Comparison of ENCODE assay signal across 9 cellular contexts in genomic region chr6:117919775-117920492, GRCh38. TPM values are rescaled to one million over a fixed set of nuclear protein-coding genes. Genes with fewer than 3 reads are reported as not detected.
DNase-seq lines count a peak whose midpoint lies in the region; ATAC-seq and TF ChIP-seq lines count a peak whose summit lies in the region.
"Had no signal": no experiment of that assay in that cellular context is flagged by ENCODE, and none has a peak within 500 bp of the region (broad histone marks: within the 10 kb centered on the region; RNA-seq: fewer than 3 reads in every experiment).

No MANE protein-coding gene starts in this region.

- H3K27me3 ChIP-seq in CD4-positive, alpha-beta T cell (ENCODE audit: control insufficient read depth, insufficient read depth, low read length): peaks cover 33% of the 10 kb centered on the region

- DNase-seq in GM03348 (ENCODE audit: low spot score): peak; percentile 13
- peak; percentile 27 for DNase-seq in SK-MEL-5 (ENCODE audit: low read depth, low spot score)
- peak; percentile 28 for DNase-seq in left ventricle myocardium superior
- DNase-seq in progenitor cell of endocrine pancreas (ENCODE audit: low spot score, unreplicated experiment): peak; percentile 27
- DNase-seq in CD4-positive, alpha-beta T cell: no peak
- no peak for DNase-seq in effector CD4-positive, alpha-beta T cell
- no peak for DNase-seq in SHP77 (lab: John Stamatoyannopoulos, UW)

- CTCF ChIA-PET in CD4-positive, alpha-beta T cell (lab: Charles Lee): no interaction called here

- TF ChIP-seq CTCF in progenitor cell of endocrine pancreas (IDR thresholded peaks at IDR 0.05; ENCODE audit: unreplicated experiment): no peak
- no peak for TF ChIP-seq CTCF in CD4-positive, alpha-beta T cell (IDR thresholded peaks at IDR 0.05)

- H3K36me3 Mint-ChIP-seq in progenitor cell of endocrine pancreas (ENCODE audit: insufficient read depth): no peaks in the 10 kb centered on the region
- no peaks in the 10 kb centered on the region for H3K36me3 Mint-ChIP-seq in CD4-positive, alpha-beta T cell (ENCODE audit: low read depth)

- POLR2A ChIA-PET in CD4-positive, alpha-beta T cell (lab: Charles Lee): no interaction called here

- no peak overlapping the region for H3K27ac ChIP-seq in CD4-positive, alpha-beta T cell (ENCODE audit: low read depth, low read length)

- peak overlapping the region; percentile 30 for H3K27ac Mint-ChIP-seq in progenitor cell of endocrine pancreas
- H3K27ac Mint-ChIP-seq in CD4-positive, alpha-beta T cell: no peak overlapping the region

- in situ Hi-C loops in SK-MEL-5 (cut with HindIII; ENCODE audit: low pct_unique_long_range_greater_than_20kb, low sequenced_read_pairs): no loop called here

- no peaks in the 10 kb centered on the region for H3K27me3 Mint-ChIP-seq in progenitor cell of endocrine pancreas
- H3K27me3 Mint-ChIP-seq in CD4-positive, alpha-beta T cell: peaks cover 19% of the 10 kb centered on the region

- H3K9me3 ChIP-seq in CD4-positive, alpha-beta T cell (ENCODE audit: control insufficient read depth, low read length): no peaks in the 10 kb centered on the region

- H3K9me3 Mint-ChIP-seq in progenitor cell of endocrine pancreas (ENCODE audit: low read depth): no peaks in the 10 kb centered on the region
- H3K9me3 Mint-ChIP-seq in CD4-positive, alpha-beta T cell: no peaks in the 10 kb centered on the region

- no peak overlapping the region for H3K4me3 Mint-ChIP-seq in progenitor cell of endocrine pancreas (ENCODE audit: low read depth)
- H3K4me3 Mint-ChIP-seq in CD4-positive, alpha-beta T cell: no peak overlapping the region

- intact Hi-C loops in left ventricle myocardium superior (cut with micrococcal nuclease): no loop called here
- intact Hi-C loops in CD4-positive, alpha-beta T cell (cut with DNase I, micrococcal nuclease): no loop called here

- ATAC-seq in left ventricle myocardium superior (peak; percentile 53), GM18858 (IDR thresholded peaks at IDR 0.05; ENCODE audit: unreplicated experiment) (no peak)
- no peak for ATAC-seq in CD4-positive, alpha-beta T cell (ENCODE audit: poor library complexity)

- H3K4me1 Mint-ChIP-seq in progenitor cell of endocrine pancreas (ENCODE audit: low read depth): peaks cover 4% of the 10 kb centered on the region
- no peaks in the 10 kb centered on the region for H3K4me1 Mint-ChIP-seq in CD4-positive, alpha-beta T cell (ENCODE audit: low read depth)

RNA-seq across cellular contexts. Expression of gene SLC35F1, which starts 12.9 kb away (rescaled TPM):
- 2.5 and 2.6 TPM in 2 replicates for total RNA-seq in SK-MEL-5 (2014; rRNA removed; shearing (Covaris generic))
- polyA plus RNA-seq in SK-MEL-5 (2015; cell fraction: cytosol; rRNA removed): 4.1 and 4.8 TPM in 2 replicates
- polyA plus RNA-seq in SK-MEL-5 (2015; cell fraction: nucleus; rRNA removed): 0.44 and 1.7 TPM in 2 replicates
- total RNA-seq in left ventricle myocardium superior: 6.7 TPM
- total RNA-seq in progenitor cell of endocrine pancreas: 4.5 and 5.1 TPM in 2 replicates
- not detected for total RNA-seq in CD4-positive, alpha-beta T cell
- total RNA-seq: T-helper 1 cell treated with Interleukin-12 subunit alpha and Interleukin-12 subunit beta and Interleukin-4 antibody, amounts not matched to agents 30 ng/mL and 1 ng/mL, for 36 hours had no signal

Comparison
In these comparisons a context has a peak if more than half of its experiments do, and no peak if none do; other contexts are left out.
1. DNase-seq: peak in GM03348 (single experiment), SK-MEL-5 (single experiment), left ventricle myocardium superior (single experiment) and progenitor cell of endocrine pancreas (single experiment); none in CD4-positive, alpha-beta T cell (0 of 10), effector CD4-positive, alpha-beta T cell (single experiment) and SHP77 (0 of 2).